ENCODE assay signal across 8 cellular contexts in genomic region chr14:70426555-70426954, GRCh38. TPM values are rescaled to one million over a fixed set of nuclear protein-coding genes. Genes with fewer than 3 reads are reported as not detected.
"Had no signal": no experiment of that assay in that cellular context is flagged by ENCODE, and none has a peak within 500 bp of the region (broad histone marks: within the 10 kb centered on the region; RNA-seq: fewer than 3 reads in every experiment).

No MANE protein-coding gene starts in this region.

RNA-seq across cellular contexts. Expression of gene ADAM21, which starts 25.4 kb away (rescaled TPM):
- total RNA-seq: activated CD4-positive, alpha-beta memory T cell treated with anti-CD3 and anti-CD28 coated beads, Interleukin-2, amount 10 ng/mL, durations not matched to agents 7 days and 5 days; activated CD4-positive, alpha-beta T cell treated with anti-CD3 and anti-CD28 coated beads, Interleukin-2, amount 10 ng/mL, durations not matched to agents 24 days and 14 days; activated CD4-positive, alpha-beta T cell treated with anti-CD3 and anti-CD28 coated beads, Interleukin-2, amount 10 ng/mL, durations not matched to agents 7 days and 5 days; activated CD8-positive, alpha-beta T cell treated with anti-CD3 and anti-CD28 coated beads, Interleukin-2, amount 10 ng/mL, durations not matched to agents 7 days and 5 days; T-helper 1 cell treated with Interleukin-12 subunit alpha and Interleukin-12 subunit beta and Interleukin-4 antibody, amounts not matched to agents 30 ng/mL and 1 ng/mL, for 36 hours; T-helper 17 cell; T-helper 2 cell treated with Interferon-gamma antibody and Interleukin-4, amounts not matched to agents 100 ng/mL and 5 ng/mL, for 36 hours; WTC11 had no signal
